ENCODE assay signal across 18 cellular contexts in genomic region chr10:46552526-46553237, GRCh38. TPM values are rescaled to one million over a fixed set of nuclear protein-coding genes. Genes with fewer than 3 reads are reported as not detected.
DNase-seq lines count a peak whose midpoint lies in the region; ATAC-seq and TF ChIP-seq lines count a peak whose summit lies in the region.
"Had no signal": no experiment of that assay in that cellular context is flagged by ENCODE, and none has a peak within 500 bp of the region (broad histone marks: within the 10 kb centered on the region; RNA-seq: fewer than 3 reads in every experiment).

No MANE protein-coding gene starts in this region.

- peaks cover 10 to 60% (median 30%) of the 10 kb centered on the region in 7 donors for H3K27me3 ChIP-seq in spleen (replicated peaks in 1 of 7)

- TF ChIP-seq CTCF in spleen (IDR thresholded peaks at IDR 0.05 in 8 of 11, conservative IDR thresholded peaks at IDR 0.05 in 3 of 11) = no peak

- H3K4me1 ChIP-seq in spleen = peaks cover 0 to 19% (median 12%) of the 10 kb centered on the region in 6 donors

- 82 to 91% (median 87%) methylated on average over 10 of the region's 10 CpGs for WGBS in spleen, 5 donors

- TF ChIP-seq POLR2A in spleen (IDR thresholded peaks at IDR 0.05) = no peak

- intact Hi-C loops in spleen (cut with DNase I; ENCODE audit: low total_unique reads) = no loop called here

- ATAC-seq in HG02852 (IDR thresholded peaks at IDR 0.05; ENCODE audit: unreplicated experiment) (no peak), GM19035 (IDR thresholded peaks at IDR 0.05; ENCODE audit: unreplicated experiment) (no peak), HG02885 (IDR thresholded peaks at IDR 0.05; ENCODE audit: poor library complexity, unreplicated experiment) (no peak)

- no peaks in the 10 kb centered on the region for H3K36me3 ChIP-seq in spleen

- peak; percentile 62 for DNase-seq in activated effector memory CD4-positive, alpha-beta T cell treated with anti-CD3 and anti-CD28 coated beads, Interleukin-2, amount 50 U/mL, for 16 hours
- no peak for DNase-seq in activated effector memory CD4-positive, alpha-beta T cell treated with Interleukin-2 at 50 U/mL for 16 hours
- DNase-seq in NCI-H510A treated with DMSO at 0.1 percent for 48 hours (lab: John Stamatoyannopoulos, UW) (peak; percentile 94), islet precursor cell (peak; percentile 59), spleen (peak; percentile 74)
- DNase-seq: activated CD4-positive, alpha-beta T cell treated with anti-CD3 and anti-CD28 coated beads, Interleukin-2, amount 10 ng/mL, durations not matched to agents 24 days and 14 days; AML-193; DMS79; esophagus squamous epithelium; mesendoderm; NCI-H2081 treated with DMSO at 0.1 percent for 48 hours; stimulated activated CD4-positive, alpha-beta T cell treated with anti-CD3 and anti-CD28 coated beads, Interleukin-2, amount 100 ng/mL, for 48 hours; stimulated activated naive CD4-positive, alpha-beta T cell had no signal

- no peak overlapping the region for H3K4me3 ChIP-seq in spleen
- H3K4me3 ChIP-seq: esophagus squamous epithelium had no signal

- no peaks in the 10 kb centered on the region for H3K9me3 ChIP-seq in spleen
- H3K9me3 ChIP-seq: esophagus squamous epithelium had no signal

- no peak overlapping the region for H3K27ac ChIP-seq in spleen
- H3K27ac ChIP-seq: esophagus squamous epithelium, KMS-11 had no signal

RNA-seq across cellular contexts. Expression of gene GPRIN2, which starts 3.8 kb away (rescaled TPM):
- not detected for total RNA-seq in spleen
- polyA plus RNA-seq in spleen = not detected
- total RNA-seq: activated CD4-positive, alpha-beta T cell treated with anti-CD3 and anti-CD28 coated beads, Interleukin-2, amount 10 ng/mL, durations not matched to agents 24 days and 14 days; OCI-LY7 had no signal

RNA-seq across cellular contexts. Expression of gene SYT15, which starts 26.2 kb away (rescaled TPM):
- total RNA-seq in spleen = 1 to 10 TPM in 6 of 7 donors, under 1 TPM in 1; 0.92 to 8.4 (median 3.2) TPM
- 1 to 10 TPM in 2 of 3 donors, under 1 TPM in 1; 0.20 to 1.5 (median 1.0) TPM for polyA plus RNA-seq in spleen
